Comparison of ENCODE assay signal across 22 cellular contexts in genomic region chr20:57762531-57763234, GRCh38. TPM values are rescaled to one million over a fixed set of nuclear protein-coding genes. Genes with fewer than 3 reads are reported as not detected.
DNase-seq lines count a peak whose midpoint lies in the region; ATAC-seq and TF ChIP-seq lines count a peak whose summit lies in the region.
"Had no signal": no experiment of that assay in that cellular context is flagged by ENCODE, and none has a peak within 500 bp of the region (broad histone marks: within the 10 kb centered on the region; RNA-seq: fewer than 3 reads in every experiment).

No MANE protein-coding gene starts in this region.

- H3K4me3 ChIP-seq in BLaER1: no peak overlapping the region
- no peak overlapping the region for H3K4me3 ChIP-seq in Karpas-422 (ENCODE audit: low read length)
- H3K4me3 ChIP-seq in endodermal cell (ENCODE audit: low read length): no peak overlapping the region
- H3K4me3 ChIP-seq in sigmoid colon: no peak overlapping the region

- no peak for TF ChIP-seq POLR2A in sigmoid colon (IDR thresholded peaks at IDR 0.05)

- peak overlapping the region; percentile 68 for H3K27ac ChIP-seq in BLaER1
- H3K27ac ChIP-seq in Karpas-422 (ENCODE audit: low read length): no peak overlapping the region
- H3K27ac ChIP-seq in endodermal cell (ENCODE audit: low read depth, low read length): no peak overlapping the region
- H3K27ac ChIP-seq in sigmoid colon: no peak overlapping the region

- H3K27ac Mint-ChIP-seq in endodermal cell: no peak overlapping the region
- H3K27ac Mint-ChIP-seq: H9, HFFc6 had no signal

- H3K36me3 Mint-ChIP-seq in endodermal cell (ENCODE audit: low read depth): no peaks in the 10 kb centered on the region

- intact Hi-C loops in sigmoid colon (cut with DNase I): no loop called here

- TF ChIP-seq EP300 in sigmoid colon (IDR thresholded peaks at IDR 0.05): no peak

- H4K20me1 ChIP-seq in BLaER1: no peaks in the 10 kb centered on the region
- no peaks in the 10 kb centered on the region for H4K20me1 ChIP-seq in Karpas-422 (ENCODE audit: insufficient read depth, low read depth, low read length)

- H3K27me3 Mint-ChIP-seq in endodermal cell (ENCODE audit: insufficient read depth): peaks cover 19% of the 10 kb centered on the region

- H3K9me2 ChIP-seq in Karpas-422 (replicated peaks; ENCODE audit: insufficient read depth, low read length): no peaks in the 10 kb centered on the region

- H3K4me2 ChIP-seq in BLaER1 (peak overlapping the region; percentile 77), Karpas-422 (ENCODE audit: low read depth, low read length, poor library complexity, severe bottlenecking) (peak overlapping the region; percentile 2)

- no peak for ATAC-seq in HG02642 (IDR thresholded peaks at IDR 0.05; ENCODE audit: poor library complexity, unreplicated experiment)
- ATAC-seq: HepG2, Panc1, SK-N-SH treated with all-trans-retinoic acid at 6 μM for 48 hours had no signal

- no peaks in the 10 kb centered on the region for H3K27me3 ChIP-seq in BLaER1
- H3K27me3 ChIP-seq in Karpas-422 (ENCODE audit: low read length): no peaks in the 10 kb centered on the region; the same call in 1 of the 2 replicates
- H3K27me3 ChIP-seq in endodermal cell (ENCODE audit: control insufficient read depth, insufficient read depth, low read length, poor library complexity, severe bottlenecking): no peaks in the 10 kb centered on the region
- H3K27me3 ChIP-seq in sigmoid colon: no peaks in the 10 kb centered on the region

- H3K9ac ChIP-seq in BLaER1 (peak overlapping the region; percentile 50), Karpas-422 (ENCODE audit: low read length) (no peak overlapping the region), endodermal cell (ENCODE audit: extremely low read depth, low read length, poor library complexity, severe bottlenecking) (no peak overlapping the region)

- peaks cover 3% of the 10 kb centered on the region for H3K4me1 Mint-ChIP-seq in endodermal cell

- H3K4me3 Mint-ChIP-seq in endodermal cell: no peak overlapping the region
- H3K4me3 Mint-ChIP-seq: H9, HFFc6 had no signal

- no peaks in the 10 kb centered on the region for H3K36me3 ChIP-seq in BLaER1
- H3K36me3 ChIP-seq in Karpas-422 (ENCODE audit: insufficient read depth, low read length): no peaks in the 10 kb centered on the region
- no peaks in the 10 kb centered on the region for H3K36me3 ChIP-seq in endodermal cell (ENCODE audit: control insufficient read depth, insufficient read depth, low read length)
- no peaks in the 10 kb centered on the region for H3K36me3 ChIP-seq in sigmoid colon

- H2AFZ ChIP-seq in Karpas-422 (ENCODE audit: low read length): no peak overlapping the region

- peaks cover 18% of the 10 kb centered on the region for H3K9me3 ChIP-seq in BLaER1
- H3K9me3 ChIP-seq in Karpas-422 (ENCODE audit: low read length): no peaks in the 10 kb centered on the region
- H3K9me3 ChIP-seq in endodermal cell (ENCODE audit: control insufficient read depth, low read length): peaks cover 6% of the 10 kb centered on the region
- peaks cover 0 to 5% (median 2%) of the 10 kb centered on the region in 4 donors for H3K9me3 ChIP-seq in sigmoid colon

- H3K9me3 Mint-ChIP-seq in endodermal cell: peaks cover 14% of the 10 kb centered on the region

- DNase-seq in Karpas-422 (no peak), endodermal cell (peak; percentile 42), sigmoid colon (peak; percentile 33), pons (ENCODE audit: low spot score) (no peak), NCI-H2081 treated with DMSO at 0.1 percent for 48 hours (lab: John Stamatoyannopoulos, UW) (no peak)
- DNase-seq: ACHN; C1 segment of cervical spinal cord; H9; HFFc6; KBM-7; NCI-H1092 treated with DMSO at 0.1 percent for 48 hours; NCI-H1436 treated with DMSO at 0.1 percent for 48 hours; NCI-H1930; NCI-H226; NCI-H510A treated with DMSO at 0.1 percent for 48 hours; NCI-H774; NK-92 treated with Interleukin-12 subunit alpha and Interleukin-12 subunit beta, amount 100 ng/mL, for 24 hours had no signal

- 91 to 92% methylated on average over 5 to 8 of the region's 8 CpGs for WGBS in endodermal cell (ENCODE audit: insufficient coverage in 1 of 2, insufficient read length in 1 of 2), 2 experiments
- WGBS in sigmoid colon, 2 donors: 80 to 84% methylated on average over 8 of the region's 8 CpGs

- TF ChIP-seq CTCF in endodermal cell (conservative IDR thresholded peaks at IDR 0.05) (no peak), sigmoid colon (IDR thresholded peaks at IDR 0.05) (no peak)

- H3K79me2 ChIP-seq in Karpas-422 (ENCODE audit: low read length): no peaks in the 10 kb centered on the region

- H3K4me1 ChIP-seq in BLaER1 (peaks cover 35% of the 10 kb centered on the region), Karpas-422 (ENCODE audit: low read length) (peaks cover 16% of the 10 kb centered on the region), endodermal cell (ENCODE audit: control insufficient read depth, insufficient read depth, low read length) (no peaks in the 10 kb centered on the region), sigmoid colon (no peaks in the 10 kb centered on the region)

RNA-seq across cellular contexts. Expression of gene PMEPA1, which starts 52.9 kb away (rescaled TPM):
- 1.6 and 1.9 TPM in 2 replicates for total RNA-seq in Karpas-422 (2014; rRNA removed; shearing (Covaris generic); ENCODE audit: low replicate concordance)
- total RNA-seq in endodermal cell: 10 to 100 TPM; 18.8 to 37.4 TPM
- 56.8 TPM for polyA plus RNA-seq in endodermal cell (2013, experiment 1 of 2)
- 65.5 TPM for polyA plus RNA-seq in endodermal cell (2013, experiment 2 of 2)
- total RNA-seq in sigmoid colon: 10 to 100 TPM in 1 of 4 donors, 1 to 10 TPM in 3; 3.9 to 23.3 (median 7.5) TPM
- polyA plus RNA-seq in sigmoid colon: 10 to 100 TPM in 1 of 3 donors, 1 to 10 TPM in 2; 3.6 to 16.8 (median 6.5) TPM
- total RNA-seq: HepG2 had no signal
- polyA plus RNA-seq: HepG2 had no signal

Comparison
In these comparisons a context has a peak if more than half of its experiments do, and no peak if none do; other contexts are left out.
1. DNase-seq: peak in endodermal cell (single experiment) and sigmoid colon (single experiment); none in Karpas-422 (single experiment), pons (single experiment) and NCI-H2081 treated with DMSO at 0.1 percent for 48 hours (single experiment).